ENCODE assay signal across 18 cellular contexts in genomic region chr1:55690366-55690765, GRCh38.
DNase-seq lines count a peak whose midpoint lies in the region; ATAC-seq and TF ChIP-seq lines count a peak whose summit lies in the region.
"Had no signal": no experiment of that assay in that cellular context is flagged by ENCODE, and none has a peak within 500 bp of the region (broad histone marks: within the 10 kb centered on the region; RNA-seq: fewer than 3 reads in every experiment).

No MANE protein-coding gene starts in this region.

- H3K27ac Mint-ChIP-seq in naive thymus-derived CD8-positive, alpha-beta T cell: no peak overlapping the region
- H3K27ac Mint-ChIP-seq: B cell, CD14-positive monocyte, GM23338, IgD-negative memory B cell had no signal

- ATAC-seq in Right ventricle myocardium superior (ENCODE audit: poor library complexity) (peak; percentile 65), gastroesophageal sphincter (peak; percentile 92), HG03521 (IDR thresholded peaks at IDR 0.05; ENCODE audit: unreplicated experiment) (no peak)
- no peak for ATAC-seq in naive thymus-derived CD8-positive, alpha-beta T cell
- ATAC-seq: GM23338 had no signal

- H3K36me3 Mint-ChIP-seq in naive thymus-derived CD8-positive, alpha-beta T cell: no peaks in the 10 kb centered on the region
- H3K36me3 Mint-ChIP-seq: CD14-positive monocyte, IgD-negative memory B cell had no signal

- no peak overlapping the region for H3K4me3 Mint-ChIP-seq in naive thymus-derived CD8-positive, alpha-beta T cell
- H3K4me3 Mint-ChIP-seq: B cell, CD14-positive monocyte, GM23338 had no signal

- TF ChIP-seq EP300 in gastroesophageal sphincter (IDR thresholded peaks at IDR 0.05): no peak

- TF ChIP-seq CTCF in right atrium auricular region (IDR thresholded peaks at IDR 0.05): no peak
- no peak for TF ChIP-seq CTCF in gastroesophageal sphincter (IDR thresholded peaks at IDR 0.05)

- WGBS in gastroesophageal sphincter (ENCODE audit: low coverage in 1 of 2), 2 donors: 88 to 100% methylated on average over 1 of the region's 4 CpGs

- H3K27ac ChIP-seq in right atrium auricular region: no peak overlapping the region
- no peak overlapping the region for H3K27ac ChIP-seq in gastroesophageal sphincter

- no peak overlapping the region for H3K4me3 ChIP-seq in right atrium auricular region
- no peak overlapping the region for H3K4me3 ChIP-seq in gastroesophageal sphincter
- H3K4me3 ChIP-seq: GM23338 had no signal

- H3K27me3 ChIP-seq in right atrium auricular region (no peaks in the 10 kb centered on the region), gastroesophageal sphincter (no peaks in the 10 kb centered on the region)

- POLR2A ChIA-PET in naive thymus-derived CD8-positive, alpha-beta T cell (lab: Charles Lee): no interaction called here

- peaks cover 10 to 35% (median 19%) of the 10 kb centered on the region in 5 donors for H3K27me3 Mint-ChIP-seq in naive thymus-derived CD8-positive, alpha-beta T cell

- H3K4me1 Mint-ChIP-seq in naive thymus-derived CD8-positive, alpha-beta T cell: no peaks in the 10 kb centered on the region
- H3K4me1 Mint-ChIP-seq: B cell, CD14-positive monocyte, GM23338, IgD-negative memory B cell had no signal

- H3K9me3 Mint-ChIP-seq in naive thymus-derived CD8-positive, alpha-beta T cell: no peaks in the 10 kb centered on the region
- H3K9me3 Mint-ChIP-seq: GM23338, IgD-negative memory B cell had no signal

- H3K4me1 ChIP-seq in right atrium auricular region (peaks cover 0 to 20% of the 10 kb centered on the region in 2 donors), gastroesophageal sphincter (peaks cover 0 to 11% (median 3%) of the 10 kb centered on the region in 3 donors)

- no peaks in the 10 kb centered on the region for H3K36me3 ChIP-seq in right atrium auricular region
- H3K36me3 ChIP-seq in gastroesophageal sphincter: no peaks in the 10 kb centered on the region

- DNase-seq in Right ventricle myocardium superior: peak; percentile 37
- DNase-seq in right atrium auricular region (ENCODE audit: low spot score): no peak
- DNase-seq in stromal cell of bone marrow (ENCODE audit: low read depth): peak; percentile 64
- DNase-seq in naive thymus-derived CD8-positive, alpha-beta T cell: no peak
- DNase-seq in SW 1271 (lab: John Stamatoyannopoulos, UW): no peak
- DNase-seq: DMS53, GDM1, HCEC 1CT, MV-4-11, NCI-H1694 treated with DMSO at 0.1 percent for 48 hours, NCI-H2081 treated with DMSO at 0.1 percent for 48 hours, NCI-H69 had no signal

- no peaks in the 10 kb centered on the region for H3K9me3 ChIP-seq in right atrium auricular region
- H3K9me3 ChIP-seq in gastroesophageal sphincter: no peaks in the 10 kb centered on the region

- TF ChIP-seq POLR2A in gastroesophageal sphincter (IDR thresholded peaks at IDR 0.05): no peak

- intact Hi-C loops in Right ventricle myocardium superior (cut with DNase I): no loop called here

Comparison
In these comparisons a context has a peak if more than half of its experiments do, and no peak if none do; other contexts are left out.
1. DNase-seq: peak in Right ventricle myocardium superior (single experiment) and stromal cell of bone marrow (single experiment); none in right atrium auricular region (single experiment), naive thymus-derived CD8-positive, alpha-beta T cell (0 of 10) and SW 1271 (0 of 2).
2. ATAC-seq: peak in Right ventricle myocardium superior (single experiment) and gastroesophageal sphincter (single experiment); none in HG03521 (single experiment) and naive thymus-derived CD8-positive, alpha-beta T cell (0 of 2).